14 cellular contexts compared by ENCODE assay signal in the genomic region with DNA sequence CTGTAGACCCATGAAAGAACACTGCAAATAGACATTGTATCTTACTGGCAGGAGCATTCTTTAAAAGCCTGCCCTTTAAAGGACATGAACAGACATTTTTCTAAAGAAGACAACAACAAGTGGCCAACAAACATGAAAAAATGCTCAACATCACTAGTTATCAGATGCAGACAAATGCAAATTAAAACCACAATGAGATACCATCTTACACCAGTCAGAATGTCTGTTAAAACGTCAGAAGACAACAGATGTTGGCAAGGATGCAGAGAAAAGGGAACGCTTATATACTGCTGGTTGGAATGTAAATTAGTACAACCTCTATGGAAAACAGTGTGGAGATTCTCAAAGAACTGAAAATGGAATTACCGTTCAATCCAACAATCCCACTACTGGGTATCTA.
"Had no signal": no experiment of that assay in that cellular context is flagged by ENCODE, and none has a peak within 500 bp of the region (broad histone marks: within the 10 kb centered on the region; RNA-seq: fewer than 3 reads in every experiment).

No MANE protein-coding gene starts in this region.

- H3K9me3 Mint-ChIP-seq: activated naive CD4-positive, alpha-beta T cell treated with anti-CD3 and anti-CD28 coated beads, Interleukin-2, amount 50 U/mL, for 24 hours; naive thymus-derived CD8-positive, alpha-beta T cell; WTC11 had no signal

- H3K27me3 ChIP-seq: breast epithelium, esophagus muscularis mucosa, neutrophil, transverse colon had no signal

- H3K27ac ChIP-seq: breast epithelium, esophagus muscularis mucosa, neutrophil, skin epidermis, transverse colon had no signal

- H3K4me3 ChIP-seq: breast epithelium, esophagus muscularis mucosa, lung, skin epidermis, transverse colon had no signal

- H3K27ac Mint-ChIP-seq: activated naive CD4-positive, alpha-beta T cell treated with anti-CD3 and anti-CD28 coated beads, Interleukin-2, amount 50 U/mL, for 24 hours; naive thymus-derived CD8-positive, alpha-beta T cell; WTC11 had no signal

- H3K36me3 Mint-ChIP-seq: activated naive CD4-positive, alpha-beta T cell treated with anti-CD3 and anti-CD28 coated beads, Interleukin-2, amount 50 U/mL, for 24 hours; WTC11 had no signal

- H3K4me3 Mint-ChIP-seq: activated naive CD4-positive, alpha-beta T cell treated with anti-CD3 and anti-CD28 coated beads, Interleukin-2, amount 50 U/mL, for 24 hours; naive thymus-derived CD8-positive, alpha-beta T cell; WTC11 had no signal

- H3K9me3 ChIP-seq: breast epithelium, esophagus muscularis mucosa, neutrophil, transverse colon had no signal

- H3K36me3 ChIP-seq: breast epithelium had no signal

- H3K27me3 Mint-ChIP-seq: activated naive CD4-positive, alpha-beta T cell treated with anti-CD3 and anti-CD28 coated beads, Interleukin-2, amount 50 U/mL, for 24 hours; naive thymus-derived CD8-positive, alpha-beta T cell had no signal

- ATAC-seq: left cardiac atrium; naive thymus-derived CD8-positive, alpha-beta T cell; WTC11 had no signal

- H3K4me1 Mint-ChIP-seq: activated naive CD4-positive, alpha-beta T cell treated with anti-CD3 and anti-CD28 coated beads, Interleukin-2, amount 50 U/mL, for 24 hours; WTC11 had no signal

- DNase-seq: activated CD4-positive, alpha-beta T cell treated with anti-CD3 and anti-CD28 coated beads for 48 hours; amniotic stem cell; foreskin fibroblast; left cardiac atrium; naive thymus-derived CD8-positive, alpha-beta T cell; retina; transverse colon had no signal

- H3K4me1 ChIP-seq: breast epithelium had no signal
